ENCODE assay signal across 16 cellular contexts in the genomic region with DNA sequence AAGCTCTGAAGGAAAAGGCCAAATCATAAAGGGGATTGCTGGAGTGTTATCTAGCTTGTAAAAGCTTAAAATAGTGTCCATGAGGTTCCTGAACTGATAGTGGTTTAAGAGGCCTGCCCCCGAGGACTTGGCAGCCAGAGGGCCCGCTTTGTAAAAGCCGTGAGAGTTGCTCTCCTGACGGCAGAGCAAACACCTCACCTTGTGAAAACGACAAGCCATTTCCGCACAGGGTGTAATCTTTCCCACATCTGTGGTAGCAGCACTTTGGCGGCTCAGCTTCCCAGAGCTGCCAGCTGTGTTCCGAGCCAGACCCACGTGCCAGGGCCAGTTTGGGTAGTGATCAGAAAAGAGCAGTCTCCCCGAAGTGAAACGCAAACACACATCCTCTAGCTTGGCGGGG. TPM values are rescaled to one million over a fixed set of nuclear protein-coding genes. Genes with fewer than 3 reads are reported as not detected.
A peak's percentile ranks its signal among the peaks of the same experiment; 100 is the strongest.
DNase-seq lines count a peak whose midpoint lies in the region; ATAC-seq, FAIRE-seq and TF ChIP-seq lines count a peak whose summit lies in the region.
"Had no signal": no experiment of that assay in that cellular context is flagged by ENCODE, and none has a peak within 500 bp of the region (broad histone marks: within the 10 kb centered on the region; RNA-seq: fewer than 3 reads in every experiment).

No MANE protein-coding gene starts in this region.

- TF ChIP-seq POLR2A in gastrocnemius medialis (IDR thresholded peaks at IDR 0.05) = peak in 1 of 2 donors; percentile 22

- H2AFZ ChIP-seq in keratinocyte (ENCODE audit: control insufficient read depth, low read length) (peak overlapping the region; percentile 47), Karpas-422 (ENCODE audit: low read length) (no peak overlapping the region)

- DNase-seq in NCI-H1092 treated with DMSO at 0.1 percent for 48 hours (lab: John Stamatoyannopoulos, UW) (peak; percentile 31), chondrocyte (ENCODE audit: low spot score) (no peak), keratinocyte (ENCODE audit: low read depth, low spot score) (no peak), gastrocnemius medialis (peak; percentile 81 to 86), glomerular visceral epithelial cell (ENCODE audit: extremely low spot score) (no peak), Karpas-422 (no peak)
- DNase-seq in activated CD8-positive, alpha-beta memory T cell treated with anti-CD3 and anti-CD28 coated beads for 24 hours = no peak
- DNase-seq: activated CD4-positive, alpha-beta T cell treated with anti-CD3 and anti-CD28 coated beads for 48 hours; amniotic stem cell; cortex of kidney; DMS53; NCI-H1930; NK-92 treated with Interleukin-12 subunit alpha and Interleukin-12 subunit beta, amount 100 ng/mL, for 24 hours had no signal

- H3K9me1 ChIP-seq in keratinocyte (ENCODE audit: control insufficient read depth, extremely low read depth, insufficient read depth, low read length) = no peaks in the 10 kb centered on the region

- H3K27me3 ChIP-seq in keratinocyte (ENCODE audit: control insufficient read depth, extremely low read depth, insufficient read depth, low read length) = no peaks in the 10 kb centered on the region
- H3K27me3 ChIP-seq in gastrocnemius medialis = no peaks in the 10 kb centered on the region
- H3K27me3 ChIP-seq in Karpas-422 (ENCODE audit: low read length) = no peaks in the 10 kb centered on the region
- H3K27me3 ChIP-seq: BLaER1, tibial nerve had no signal

- no peaks in the 10 kb centered on the region for H3K9me3 ChIP-seq in keratinocyte (ENCODE audit: control insufficient read depth, low read depth, low read length)
- H3K9me3 ChIP-seq in gastrocnemius medialis = no peaks in the 10 kb centered on the region
- H3K9me3 ChIP-seq in Karpas-422 (ENCODE audit: low read length) = no peaks in the 10 kb centered on the region
- H3K9me3 ChIP-seq: BLaER1, tibial nerve had no signal

- H4K20me1 ChIP-seq in keratinocyte (ENCODE audit: control insufficient read depth, extremely low read depth, insufficient read depth, low read length) = no peaks in the 10 kb centered on the region
- no peaks in the 10 kb centered on the region for H4K20me1 ChIP-seq in Karpas-422 (ENCODE audit: insufficient read depth, low read depth, low read length)
- H4K20me1 ChIP-seq: BLaER1 had no signal

- H3K4me1 ChIP-seq in keratinocyte (ENCODE audit: control insufficient read depth, extremely low read depth, insufficient read depth, low read length) (peaks cover 21% of the 10 kb centered on the region), gastrocnemius medialis (peaks cover 25 to 45% of the 10 kb centered on the region in 2 donors), Karpas-422 (ENCODE audit: low read length) (no peaks in the 10 kb centered on the region)
- H3K4me1 ChIP-seq: BLaER1, tibial nerve had no signal

- H3K9me3 Mint-ChIP-seq in chondrocyte (ENCODE audit: low read depth) = no peaks in the 10 kb centered on the region

- dilution Hi-C loops in keratinocyte (cut with MboI; ENCODE audit: extremely low pct_ligation_motif_present, low sequenced_read_pairs) = no loop called here

- peak overlapping the region; percentile 19 for H3K9ac ChIP-seq in keratinocyte (ENCODE audit: control insufficient read depth, extremely low read depth, insufficient read depth, low read length)
- H3K9ac ChIP-seq in Karpas-422 (ENCODE audit: low read length) = no peak overlapping the region
- H3K9ac ChIP-seq: BLaER1 had no signal

- H3K27ac ChIP-seq in keratinocyte (ENCODE audit: control insufficient read depth, insufficient read depth, low read length) (no peak overlapping the region), gastrocnemius medialis (peak overlapping the region; percentile 86 to 96 (median 90)), Karpas-422 (ENCODE audit: low read length) (no peak overlapping the region)
- H3K27ac ChIP-seq: BLaER1, tibial nerve had no signal

- H3K4me1 Mint-ChIP-seq in chondrocyte (ENCODE audit: low read depth) = peaks cover 15% of the 10 kb centered on the region

- no peaks in the 10 kb centered on the region for H3K9me2 ChIP-seq in Karpas-422 (replicated peaks; ENCODE audit: insufficient read depth, low read length)

- no peak overlapping the region for H3K4me3 ChIP-seq in keratinocyte (ENCODE audit: control insufficient read depth in 2 of 3, extremely low read depth in 1 of 3, insufficient read depth in 2 of 3, low read depth in 1 of 3, low read length in 3 of 3)
- peak overlapping the region in 2 of 4 donors; percentile 5 to 6 for H3K4me3 ChIP-seq in gastrocnemius medialis
- no peak overlapping the region for H3K4me3 ChIP-seq in Karpas-422 (ENCODE audit: low read length)
- H3K4me3 ChIP-seq: BLaER1, tibial nerve had no signal

- no peaks in the 10 kb centered on the region for H3K27me3 Mint-ChIP-seq in chondrocyte (ENCODE audit: low read depth)

- in situ Hi-C loops in gastrocnemius medialis (cut with MboI; ENCODE audit: low sequenced_read_pairs in 4 of 4) = no loop called here

- peaks cover 4 to 8% of the 10 kb centered on the region in 2 experiments for H3K36me3 ChIP-seq in keratinocyte (ENCODE audit: control insufficient read depth in 2 of 2, extremely low read depth in 1 of 2, insufficient read depth in 2 of 2, low read length in 2 of 2)
- peaks cover 0 to 12% of the 10 kb centered on the region in 2 donors for H3K36me3 ChIP-seq in gastrocnemius medialis
- peaks cover 73% of the 10 kb centered on the region for H3K36me3 ChIP-seq in Karpas-422 (ENCODE audit: insufficient read depth, low read length)

- TF ChIP-seq CTCF in chondrocyte (IDR thresholded peaks at IDR 0.05) (no peak), keratinocyte (optimal IDR thresholded peaks at IDR 0.05 in 1 of 3, IDR thresholded peaks at IDR 0.05 in 1 of 3, conservative IDR thresholded peaks at IDR 0.05 in 1 of 3; ENCODE audit: extremely low read depth in 1 of 3, insufficient read depth in 2 of 3, low read length in 3 of 3) (no peak), gastrocnemius medialis (IDR thresholded peaks at IDR 0.05 in 4 of 5, conservative IDR thresholded peaks at IDR 0.05 in 1 of 5) (no peak)

- H3K79me2 ChIP-seq in keratinocyte (ENCODE audit: control insufficient read depth, insufficient read depth, low read length) (no peaks in the 10 kb centered on the region), Karpas-422 (ENCODE audit: low read length) (0 out of 2 replicates have a peak, but pooled peaks cover 2% of the 10 kb centered on the region)

- ATAC-seq in gastrocnemius medialis (peak; percentile 69 to 71), GM18907 (IDR thresholded peaks at IDR 0.05; ENCODE audit: unreplicated experiment) (no peak)

- H3K27ac Mint-ChIP-seq in chondrocyte (ENCODE audit: unreplicated experiment) = peak overlapping the region; percentile 59

- FAIRE-seq in keratinocyte (lab: Jason Lieb, UNC) = peak; percentile 58

- intact Hi-C loops in gastrocnemius medialis (cut with DNase I; ENCODE audit: low total_unique reads) = no loop called here

- H3K4me2 ChIP-seq in keratinocyte (ENCODE audit: control insufficient read depth, extremely low read depth, insufficient read depth, low read depth, low read length) (peak overlapping the region; percentile 8), Karpas-422 (ENCODE audit: low read depth, low read length, poor library complexity, severe bottlenecking) (no peak overlapping the region)
- H3K4me2 ChIP-seq: BLaER1 had no signal

- H3K36me3 Mint-ChIP-seq in chondrocyte (ENCODE audit: low read depth) = peaks cover 4% of the 10 kb centered on the region

- H3K4me3 Mint-ChIP-seq in chondrocyte (ENCODE audit: unreplicated experiment) = no peak overlapping the region

RNA-seq across cellular contexts. Expression of a gene that starts 37.0 kb away (rescaled TPM):
- total RNA-seq in chondrocyte (143 to 175 TPM (median 145 TPM) in 3 replicates), gastrocnemius medialis (100 to 1,000 TPM; 249 to 353 (median 311) TPM)
- polyA plus RNA-seq in keratinocyte = 197 to 352 TPM (median 286 TPM) in 3 replicates
- polyA plus RNA-seq in keratinocyte (2011; ENCODE audit: low read depth) = 870 TPM
- 227 and 270 TPM in 2 replicates for polyA plus RNA-seq in keratinocyte (2011; cell fraction: cytosol; rRNA removed)
- polyA plus RNA-seq in keratinocyte (2011; cell fraction: nucleus; rRNA removed) = 120 and 203 TPM in 2 replicates
- polyA plus RNA-seq in keratinocyte (2012; ENCODE audit: low replicate concordance) = 161 and 304 TPM in 2 replicates
- 44.8 to 115 TPM (median 55.0 TPM) in 3 replicates for polyA minus RNA-seq in keratinocyte
- 241 TPM for polyA minus RNA-seq in keratinocyte (2011; cell fraction: cytosol; rRNA and poly(A)+ RNA removed)
- 47.8 and 84.2 TPM in 2 replicates for polyA minus RNA-seq in keratinocyte (2011; cell fraction: nucleus; rRNA and poly(A)+ RNA removed)
- 156 and 291 TPM in 2 replicates for total RNA-seq in Karpas-422 (2014; rRNA removed; shearing (Covaris generic); ENCODE audit: low replicate concordance)

Comparison
In these comparisons a context has a peak if more than half of its experiments do, and no peak if none do; other contexts are left out.
1. DNase-seq: peak in NCI-H1092 treated with DMSO at 0.1 percent for 48 hours (single experiment) and gastrocnemius medialis (2 of 2); none in chondrocyte (single experiment), keratinocyte (single experiment), activated CD8-positive, alpha-beta memory T cell treated with anti-CD3 and anti-CD28 coated beads for 24 hours (single experiment), glomerular visceral epithelial cell (single experiment) and Karpas-422 (single experiment).
2. H3K27ac ChIP-seq: peak in gastrocnemius medialis (4 of 4); none in keratinocyte (single experiment) and Karpas-422 (single experiment).